ENCODE assay signal across 13 cellular contexts in genomic region chr15:75227124-75227523, GRCh38. TPM values are rescaled to one million over a fixed set of nuclear protein-coding genes. Genes with fewer than 3 reads are reported as not detected.
A peak's percentile ranks its signal among the peaks of the same experiment; 100 is the strongest.
DNase-seq lines count a peak whose midpoint lies in the region; ATAC-seq and TF ChIP-seq lines count a peak whose summit lies in the region.
"Not testable (repeated sequence)": the region's sequence is repeated elsewhere in the genome, so short reads cannot be mapped to it uniquely, and the experiment has no call there.
"Had no signal": no experiment of that assay in that cellular context is flagged by ENCODE, and none has a peak within 500 bp of the region (broad histone marks: within the 10 kb centered on the region; RNA-seq: fewer than 3 reads in every experiment).

No MANE protein-coding gene starts in this region.

- peaks cover 39% of the 10 kb centered on the region for H3K27me3 Mint-ChIP-seq in WTC11 (ENCODE audit: low read depth)
- not testable (repeated sequence) for H3K27me3 Mint-ChIP-seq in nephron progenitor cell (ENCODE audit: low read depth, poor library complexity)

- not testable (repeated sequence) for H3K9me3 Mint-ChIP-seq in WTC11, nephron progenitor cell

- not testable (repeated sequence) for TF ChIP-seq CTCF in BE2C (IDR thresholded peaks at IDR 0.05; ENCODE audit: low read depth, low read length); WTC11 (IDR thresholded peaks at IDR 0.05); left ventricle myocardium inferior (IDR thresholded peaks at IDR 0.05; ENCODE audit: borderline replicate concordance); nephron progenitor cell (IDR thresholded peaks at IDR 0.05)

- H3K4me3 ChIP-seq in BE2C (ENCODE audit: low read depth, low read length); left ventricle myocardium inferior: not testable (repeated sequence)

- POLR2A ChIA-PET in WTC11 (lab: Charles Lee), result interaction anchor here (0.6 kb wide), 1 partner anchor 19 kb away, joined by 3 read pairs; no protein-coding TSS in a partner anchor

- not testable (repeated sequence) for ATAC-seq in WTC11
- ATAC-seq in Right ventricle myocardium inferior, result peak; percentile 61

- not testable (repeated sequence) for H3K27me3 ChIP-seq in BE2C; left ventricle myocardium inferior (ENCODE audit: low read depth)

- H3K27ac ChIP-seq in left ventricle myocardium inferior (replicated peaks), result not testable (repeated sequence)

- intact Hi-C loops in Right ventricle myocardium inferior (cut with DNase I); left ventricle myocardium inferior (cut with micrococcal nuclease); posterior vena cava (cut with DNase I): not testable (repeated sequence)

- CTCF ChIA-PET in WTC11 (lab: Charles Lee), result not testable (repeated sequence)

- not testable (repeated sequence) for H3K36me3 Mint-ChIP-seq in WTC11; nephron progenitor cell (ENCODE audit: low read depth)

- H3K36me3 ChIP-seq in BE2C, left ventricle myocardium inferior: not testable (repeated sequence)

- H3K27ac Mint-ChIP-seq in WTC11 (peak overlapping the region; percentile 24; the same call in 1 of the 2 replicates), nephron progenitor cell (peak overlapping the region; percentile 33)

- not testable (repeated sequence) for H3K9me3 ChIP-seq in BE2C; left ventricle myocardium inferior (replicated peaks)

- peak; percentile 0 for DNase-seq in BE2C
- DNase-seq in WTC11 (ENCODE audit: low spot score); nephron progenitor cell: not testable (repeated sequence)
- DNase-seq in Right ventricle myocardium inferior (ENCODE audit: missing footprints), result peak; percentile 5
- DNase-seq in left ventricle myocardium inferior, result peak; percentile 13
- DNase-seq in posterior vena cava (ENCODE audit: low spot score), result peak; percentile 38

- H3K4me1 ChIP-seq in BE2C, result not testable (repeated sequence)
- H3K4me1 ChIP-seq in left ventricle myocardium inferior, result peaks cover 15% of the 10 kb centered on the region

- peaks cover 11% of the 10 kb centered on the region for H3K4me1 Mint-ChIP-seq in WTC11
- H3K4me1 Mint-ChIP-seq in nephron progenitor cell, result peaks cover 17% of the 10 kb centered on the region

- H3K4me3 Mint-ChIP-seq in WTC11, nephron progenitor cell: not testable (repeated sequence)

RNA-seq across cellular contexts. Expression of gene C15orf39, which starts 25.4 kb away (rescaled TPM):
- polyA plus RNA-seq in BE2C (2012; ENCODE audit: insufficient read depth, insufficient read length, low read depth), result 59.8 TPM
- total RNA-seq in WTC11 (2021) (39.9 to 52.8 TPM (median 41.6 TPM) in 3 replicates), Right ventricle myocardium inferior (15.0 TPM), left ventricle myocardium inferior (15.0 TPM), posterior vena cava (10 to 100 TPM; 25.8 to 26.4 TPM)

RNA-seq across cellular contexts. Expression of gene GOLGA6C, which starts 31.0 kb away (rescaled TPM):
- not detected for polyA plus RNA-seq in BE2C (2012; ENCODE audit: insufficient read depth, insufficient read length, low read depth)
- total RNA-seq in WTC11 (2021) (0.52 to 0.60 TPM (median 0.55 TPM) in 3 replicates), Right ventricle myocardium inferior (not detected), left ventricle myocardium inferior (not detected), posterior vena cava (not detected)
- total RNA-seq: Calu3; CD4-positive, alpha-beta memory T cell; G401; H4; HFFc6 had no signal
- polyA plus RNA-seq: BJ; CD4-positive, alpha-beta memory T cell had no signal

RNA-seq across cellular contexts. Expression of gene GOLGA6D, which starts 55.5 kb away (rescaled TPM):
- polyA plus RNA-seq in BE2C (2012; ENCODE audit: insufficient read depth, insufficient read length, low read depth), result not detected
- 2.1 to 2.6 TPM (median 2.6 TPM) in 3 replicates for total RNA-seq in WTC11 (2021)
- total RNA-seq in Right ventricle myocardium inferior, result not detected
- not detected for total RNA-seq in left ventricle myocardium inferior
- total RNA-seq in posterior vena cava, result not detected
- total RNA-seq: Calu3; CD4-positive, alpha-beta memory T cell; Daoy; G401; H4; HFFc6 had no signal
- polyA plus RNA-seq: BJ; CD4-positive, alpha-beta memory T cell had no signal
